In the genomic region with DNA sequence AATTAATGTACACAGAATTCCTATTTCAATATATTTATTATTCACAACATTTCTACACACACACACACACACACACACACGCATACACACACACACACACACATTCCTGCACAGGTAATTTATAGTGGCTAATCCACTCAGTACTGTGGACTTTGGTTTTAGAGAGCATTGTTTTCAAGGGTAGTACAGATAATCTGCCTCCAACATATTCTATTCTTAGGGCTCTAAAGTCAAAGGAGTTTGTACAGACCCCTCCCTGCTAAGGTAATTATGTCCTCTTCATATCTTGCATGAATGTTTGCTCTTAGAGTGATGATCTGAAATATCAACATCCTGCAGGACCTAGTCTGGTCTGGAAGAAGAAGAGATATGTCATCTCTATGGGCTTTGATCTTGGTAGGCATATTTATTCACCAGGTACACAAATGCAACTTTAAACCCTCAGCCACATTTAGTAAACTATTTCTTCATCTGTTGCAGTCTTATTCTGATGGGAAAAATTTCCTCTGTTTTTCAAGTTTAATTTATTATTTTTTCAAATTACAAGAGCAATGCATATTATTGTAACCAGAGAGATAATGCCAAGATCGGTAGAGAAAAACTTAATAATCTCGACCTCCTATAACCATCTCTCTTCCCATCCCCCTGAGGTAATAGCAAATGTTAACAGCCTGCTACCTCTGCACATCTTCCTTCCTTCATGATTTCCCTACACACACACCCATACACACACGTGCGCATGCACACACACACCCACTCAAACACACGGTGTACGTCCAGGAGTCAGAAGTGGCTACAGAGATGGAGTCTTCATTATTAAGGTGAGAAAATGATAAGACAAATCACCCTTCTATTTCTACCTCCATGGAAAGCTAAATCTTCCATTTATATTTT, we compare ENCODE assay signal across 2 cellular contexts.
TF ChIP-seq lines count a peak whose summit lies in the region.

No MANE protein-coding gene starts in this region.

TF ChIP-seq in HepG2, 621 proteins besides CTCF, POLR2A, EP300 and RAD21 (continues in another document):
- TF ChIP-seq ZC3H13 (CRISPR knock-in tag; IDR thresholded peaks at IDR 0.05) (0 out of 2 replicates have a peak, but pooled peaks have one; percentile 51), JUN (CRISPR knock-in tag; IDR thresholded peaks at IDR 0.05) (peak; percentile 89), IRF2 (CRISPR knock-in tag; IDR thresholded peaks at IDR 0.05) (peak; percentile 68; the same call in 1 of the 2 replicates), TRIM24 (CRISPR knock-in tag; IDR thresholded peaks at IDR 0.05) (no peak), MIER2 (CRISPR knock-in tag; IDR thresholded peaks at IDR 0.05) (peak; percentile 34; the same call in 1 of the 2 replicates), ZNF850 (CRISPR knock-in tag; conservative IDR thresholded peaks at IDR 0.05) (no peak), RXRB (CRISPR knock-in tag; IDR thresholded peaks at IDR 0.05; ENCODE audit: borderline replicate concordance) (peak; percentile 84)
- TF ChIP-seq, protein P1, sequence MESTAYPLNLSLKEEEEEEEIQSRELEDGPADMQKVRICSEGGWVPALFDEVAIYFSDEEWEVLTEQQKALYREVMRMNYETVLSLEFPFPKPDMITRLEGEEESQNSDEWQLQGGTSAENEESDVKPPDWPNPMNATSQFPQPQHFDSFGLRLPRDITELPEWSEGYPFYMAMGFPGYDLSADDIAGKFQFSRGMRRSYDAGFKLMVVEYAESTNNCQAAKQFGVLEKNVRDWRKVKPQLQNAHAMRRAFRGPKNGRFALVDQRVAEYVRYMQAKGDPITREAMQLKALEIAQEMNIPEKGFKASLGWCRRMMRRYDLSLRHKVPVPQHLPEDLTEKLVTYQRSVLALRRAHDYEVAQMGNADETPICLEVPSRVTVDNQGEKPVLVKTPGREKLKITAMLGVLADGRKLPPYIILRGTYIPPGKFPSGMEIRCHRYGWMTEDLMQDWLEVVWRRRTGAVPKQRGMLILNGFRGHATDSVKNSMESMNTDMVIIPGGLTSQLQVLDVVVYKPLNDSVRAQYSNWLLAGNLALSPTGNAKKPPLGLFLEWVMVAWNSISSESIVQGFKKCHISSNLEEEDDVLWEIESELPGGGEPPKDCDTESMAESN (CRISPR knock-in tag; conservative IDR thresholded peaks at IDR 0.05): 0 out of 2 replicates have a peak, but pooled peaks have one; percentile 24
- TF ChIP-seq, protein P2, sequence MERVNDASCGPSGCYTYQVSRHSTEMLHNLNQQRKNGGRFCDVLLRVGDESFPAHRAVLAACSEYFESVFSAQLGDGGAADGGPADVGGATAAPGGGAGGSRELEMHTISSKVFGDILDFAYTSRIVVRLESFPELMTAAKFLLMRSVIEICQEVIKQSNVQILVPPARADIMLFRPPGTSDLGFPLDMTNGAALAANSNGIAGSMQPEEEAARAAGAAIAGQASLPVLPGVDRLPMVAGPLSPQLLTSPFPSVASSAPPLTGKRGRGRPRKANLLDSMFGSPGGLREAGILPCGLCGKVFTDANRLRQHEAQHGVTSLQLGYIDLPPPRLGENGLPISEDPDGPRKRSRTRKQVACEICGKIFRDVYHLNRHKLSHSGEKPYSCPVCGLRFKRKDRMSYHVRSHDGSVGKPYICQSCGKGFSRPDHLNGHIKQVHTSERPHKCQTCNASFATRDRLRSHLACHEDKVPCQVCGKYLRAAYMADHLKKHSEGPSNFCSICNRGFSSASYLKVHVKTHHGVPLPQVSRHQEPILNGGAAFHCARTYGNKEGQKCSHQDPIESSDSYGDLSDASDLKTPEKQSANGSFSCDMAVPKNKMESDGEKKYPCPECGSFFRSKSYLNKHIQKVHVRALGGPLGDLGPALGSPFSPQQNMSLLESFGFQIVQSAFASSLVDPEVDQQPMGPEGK (CRISPR knock-in tag; IDR thresholded peaks at IDR 0.05): peak; percentile 89
- TF ChIP-seq, protein P3, sequence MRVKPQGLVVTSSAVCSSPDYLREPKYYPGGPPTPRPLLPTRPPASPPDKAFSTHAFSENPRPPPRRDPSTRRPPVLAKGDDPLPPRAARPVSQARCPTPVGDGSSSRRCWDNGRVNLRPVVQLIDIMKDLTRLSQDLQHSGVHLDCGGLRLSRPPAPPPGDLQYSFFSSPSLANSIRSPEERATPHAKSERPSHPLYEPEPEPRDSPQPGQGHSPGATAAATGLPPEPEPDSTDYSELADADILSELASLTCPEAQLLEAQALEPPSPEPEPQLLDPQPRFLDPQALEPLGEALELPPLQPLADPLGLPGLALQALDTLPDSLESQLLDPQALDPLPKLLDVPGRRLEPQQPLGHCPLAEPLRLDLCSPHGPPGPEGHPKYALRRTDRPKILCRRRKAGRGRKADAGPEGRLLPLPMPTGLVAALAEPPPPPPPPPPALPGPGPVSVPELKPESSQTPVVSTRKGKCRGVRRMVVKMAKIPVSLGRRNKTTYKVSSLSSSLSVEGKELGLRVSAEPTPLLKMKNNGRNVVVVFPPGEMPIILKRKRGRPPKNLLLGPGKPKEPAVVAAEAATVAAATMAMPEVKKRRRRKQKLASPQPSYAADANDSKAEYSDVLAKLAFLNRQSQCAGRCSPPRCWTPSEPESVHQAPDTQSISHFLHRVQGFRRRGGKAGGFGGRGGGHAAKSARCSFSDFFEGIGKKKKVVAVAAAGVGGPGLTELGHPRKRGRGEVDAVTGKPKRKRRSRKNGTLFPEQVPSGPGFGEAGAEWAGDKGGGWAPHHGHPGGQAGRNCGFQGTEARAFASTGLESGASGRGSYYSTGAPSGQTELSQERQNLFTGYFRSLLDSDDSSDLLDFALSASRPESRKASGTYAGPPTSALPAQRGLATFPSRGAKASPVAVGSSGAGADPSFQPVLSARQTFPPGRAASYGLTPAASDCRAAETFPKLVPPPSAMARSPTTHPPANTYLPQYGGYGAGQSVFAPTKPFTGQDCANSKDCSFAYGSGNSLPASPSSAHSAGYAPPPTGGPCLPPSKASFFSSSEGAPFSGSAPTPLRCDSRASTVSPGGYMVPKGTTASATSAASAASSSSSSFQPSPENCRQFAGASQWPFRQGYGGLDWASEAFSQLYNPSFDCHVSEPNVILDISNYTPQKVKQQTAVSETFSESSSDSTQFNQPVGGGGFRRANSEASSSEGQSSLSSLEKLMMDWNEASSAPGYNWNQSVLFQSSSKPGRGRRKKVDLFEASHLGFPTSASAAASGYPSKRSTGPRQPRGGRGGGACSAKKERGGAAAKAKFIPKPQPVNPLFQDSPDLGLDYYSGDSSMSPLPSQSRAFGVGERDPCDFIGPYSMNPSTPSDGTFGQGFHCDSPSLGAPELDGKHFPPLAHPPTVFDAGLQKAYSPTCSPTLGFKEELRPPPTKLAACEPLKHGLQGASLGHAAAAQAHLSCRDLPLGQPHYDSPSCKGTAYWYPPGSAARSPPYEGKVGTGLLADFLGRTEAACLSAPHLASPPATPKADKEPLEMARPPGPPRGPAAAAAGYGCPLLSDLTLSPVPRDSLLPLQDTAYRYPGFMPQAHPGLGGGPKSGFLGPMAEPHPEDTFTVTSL (CRISPR knock-in tag; IDR thresholded peaks at IDR 0.05; ENCODE audit: borderline replicate concordance): peak; percentile 99
- TF ChIP-seq, protein P4, sequence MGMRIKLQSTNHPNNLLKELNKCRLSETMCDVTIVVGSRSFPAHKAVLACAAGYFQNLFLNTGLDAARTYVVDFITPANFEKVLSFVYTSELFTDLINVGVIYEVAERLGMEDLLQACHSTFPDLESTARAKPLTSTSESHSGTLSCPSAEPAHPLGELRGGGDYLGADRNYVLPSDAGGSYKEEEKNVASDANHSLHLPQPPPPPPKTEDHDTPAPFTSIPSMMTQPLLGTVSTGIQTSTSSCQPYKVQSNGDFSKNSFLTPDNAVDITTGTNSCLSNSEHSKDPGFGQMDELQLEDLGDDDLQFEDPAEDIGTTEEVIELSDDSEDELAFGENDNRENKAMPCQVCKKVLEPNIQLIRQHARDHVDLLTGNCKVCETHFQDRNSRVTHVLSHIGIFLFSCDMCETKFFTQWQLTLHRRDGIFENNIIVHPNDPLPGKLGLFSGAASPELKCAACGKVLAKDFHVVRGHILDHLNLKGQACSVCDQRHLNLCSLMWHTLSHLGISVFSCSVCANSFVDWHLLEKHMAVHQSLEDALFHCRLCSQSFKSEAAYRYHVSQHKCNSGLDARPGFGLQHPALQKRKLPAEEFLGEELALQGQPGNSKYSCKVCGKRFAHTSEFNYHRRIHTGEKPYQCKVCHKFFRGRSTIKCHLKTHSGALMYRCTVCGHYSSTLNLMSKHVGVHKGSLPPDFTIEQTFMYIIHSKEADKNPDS (CRISPR knock-in tag; IDR thresholded peaks at IDR 0.05): peak; percentile 95

TF ChIP-seq in K562, 482 proteins besides CTCF, POLR2A, EP300 and RAD21:
- TF ChIP-seq MEIS2 (IDR thresholded peaks at IDR 0.05; ENCODE audit: partially characterized antibody) (peak; percentile 5), EGR1 (conservative IDR thresholded peaks at IDR 0.05) (0 out of 2 replicates have a peak, but pooled peaks have one; percentile 15), KLF16 (IDR thresholded peaks at IDR 0.05) (0 out of 2 replicates have a peak, but pooled peaks have one; percentile 43), KDM1A (IDR thresholded peaks at IDR 0.05) (no peak), RBM25 (IDR thresholded peaks at IDR 0.05; ENCODE audit: low read depth, low read length, severe bottlenecking) (no peak), NRF1 (conservative IDR thresholded peaks at IDR 0.05 in 1 of 2, IDR thresholded peaks at IDR 0.05 in 1 of 2) (peak; percentile 18 to 20; a peak in 1 of 4 replicates), POLR2AphosphoS5 (IDR thresholded peaks at IDR 0.05; ENCODE audit: control insufficient read depth, insufficient read depth, low read depth, low read length) (peak; percentile 51; the same call in 1 of the 2 replicates), SMARCA4 (IDR thresholded peaks at IDR 0.05) (peak; percentile 36; the same call in 1 of the 2 replicates), FOXA3 (CRISPR knock-in tag; conservative IDR thresholded peaks at IDR 0.05 in 1 of 2, IDR thresholded peaks at IDR 0.05 in 1 of 2) (0 out of 4 replicates have a peak, but pooled peaks of 1 of the 2 experiments have one; percentile 28), DPF2 (IDR thresholded peaks at IDR 0.05) (peak; percentile 51; the same call in 1 of the 2 replicates), ARID1B (IDR thresholded peaks at IDR 0.05) (peak; percentile 80), STAT5A (IDR thresholded peaks at IDR 0.05; ENCODE audit: borderline replicate concordance, low read length) (no peak), SOX6 (IDR thresholded peaks at IDR 0.05) (0 out of 2 replicates have a peak, but pooled peaks have one; percentile 41), TCF3 (CRISPR knock-in tag; IDR thresholded peaks at IDR 0.05) (peak; percentile 82), TAF1 (IDR thresholded peaks at IDR 0.05; ENCODE audit: control insufficient read depth, extremely low read depth, insufficient read depth, low read length, severe bottlenecking) (no peak), NCOR1 (IDR thresholded peaks at IDR 0.05) (peak; percentile 65), GATA2 (CRISPR knock-in tag; IDR thresholded peaks at IDR 0.05) (peak; percentile 22; the same call in 1 of the 2 replicates), TEAD4 (IDR thresholded peaks at IDR 0.05; ENCODE audit: low read length) (peak; percentile 82), TEAD4 (CRISPR knock-in tag; IDR thresholded peaks at IDR 0.05; ENCODE audit: borderline replicate concordance) (no peak), U2AF1 (optimal IDR thresholded peaks at IDR 0.05; ENCODE audit: low read depth, low read length) (no peak), LEF1 (IDR thresholded peaks at IDR 0.05) (peak; percentile 85; the same call in 1 of the 2 replicates), KLF1 (tag; IDR thresholded peaks at IDR 0.05) (no peak), CBFA2T2 (conservative IDR thresholded peaks at IDR 0.05) (peak; percentile 69), ETS2 (tag; IDR thresholded peaks at IDR 0.05; ENCODE audit: borderline replicate concordance, poor library complexity, severe bottlenecking) (no peak), RHOXF2B (CRISPR knock-in tag; conservative IDR thresholded peaks at IDR 0.05) (no peak), TCF7 (IDR thresholded peaks at IDR 0.05; ENCODE audit: borderline replicate concordance) (peak; percentile 66; the same call in 1 of the 2 replicates), HDAC1 (IDR thresholded peaks at IDR 0.05) (no peak), PML (IDR thresholded peaks at IDR 0.05; ENCODE audit: low read length) (peak; percentile 33; the same call in 1 of the 2 replicates), TAL1 (IDR thresholded peaks at IDR 0.05) (peak; percentile 80), CBFA2T3 (IDR thresholded peaks at IDR 0.05) (peak; percentile 83)
